1 cellular context compared by ENCODE assay signal in the genomic region with DNA sequence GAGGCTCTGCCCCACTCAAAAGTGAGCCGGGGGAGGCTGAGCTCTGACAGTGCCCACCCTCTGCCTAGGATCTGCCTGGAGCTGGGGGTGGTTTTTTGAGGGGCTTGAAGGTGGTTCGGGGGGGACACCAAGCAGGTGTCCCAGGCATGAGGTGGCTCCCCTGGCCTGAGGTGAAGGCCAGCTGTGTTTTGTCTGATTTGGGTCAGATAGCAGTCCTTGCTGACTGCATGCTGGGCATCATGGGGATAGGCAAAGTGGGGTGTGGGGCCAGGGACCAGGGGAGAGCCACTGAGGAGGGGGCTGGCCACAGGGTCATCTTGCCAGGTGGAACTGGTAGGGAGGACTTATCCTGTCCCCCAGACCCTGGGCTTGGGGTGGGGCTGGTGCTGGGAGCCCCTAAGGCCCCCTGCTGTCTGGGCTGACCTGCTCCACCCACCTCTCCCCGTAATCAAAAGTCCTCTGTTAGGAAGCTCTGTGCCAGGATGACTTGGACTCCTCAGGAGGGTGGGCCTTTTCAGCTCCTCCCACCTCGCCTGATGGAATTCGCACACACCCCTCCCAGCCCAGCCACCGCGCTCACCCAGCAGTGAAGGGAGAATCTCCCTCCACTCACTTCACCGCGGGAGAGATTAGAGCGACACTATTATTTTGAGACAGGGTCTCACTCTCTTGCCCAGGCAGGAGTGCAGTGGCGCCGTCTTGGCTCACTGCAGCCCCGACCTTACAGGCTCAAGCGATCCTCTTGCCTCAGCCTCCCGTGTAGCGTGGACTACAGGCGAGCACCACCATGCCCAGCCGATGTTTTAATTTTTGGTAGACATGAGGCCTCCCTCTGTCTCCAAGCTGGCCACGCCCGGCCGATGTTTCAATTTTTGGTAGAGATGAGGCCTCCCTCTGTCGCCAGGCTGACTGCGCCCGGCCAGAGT.
TF ChIP-seq lines count a peak whose summit lies in the region.

No MANE protein-coding gene starts in this region.

TF ChIP-seq in HepG2, 621 proteins besides CTCF, POLR2A, EP300 and RAD21 (continued from another document and continues in another):
- TF ChIP-seq, protein P1, sequence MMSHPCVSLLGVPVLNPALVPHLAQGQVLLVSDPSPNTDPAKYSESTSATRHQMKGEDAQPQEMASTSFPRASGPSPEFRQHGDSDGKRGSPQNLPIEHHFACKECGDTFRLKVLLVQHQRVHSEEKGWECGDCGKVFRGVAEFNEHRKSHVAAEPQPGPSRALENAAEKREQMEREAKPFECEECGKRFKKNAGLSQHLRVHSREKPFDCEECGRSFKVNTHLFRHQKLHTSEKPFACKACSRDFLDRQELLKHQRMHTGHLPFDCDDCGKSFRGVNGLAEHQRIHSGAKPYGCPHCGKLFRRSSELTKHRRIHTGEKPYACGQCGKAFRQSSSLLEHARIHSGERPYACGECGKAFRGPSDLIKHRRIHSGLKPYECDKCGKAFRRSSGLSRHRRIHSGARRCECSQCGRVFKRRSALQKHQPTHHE (CRISPR knock-in tag; IDR thresholded peaks at IDR 0.05; ENCODE audit: borderline replicate concordance) = no peak
- TF ChIP-seq, protein P2, sequence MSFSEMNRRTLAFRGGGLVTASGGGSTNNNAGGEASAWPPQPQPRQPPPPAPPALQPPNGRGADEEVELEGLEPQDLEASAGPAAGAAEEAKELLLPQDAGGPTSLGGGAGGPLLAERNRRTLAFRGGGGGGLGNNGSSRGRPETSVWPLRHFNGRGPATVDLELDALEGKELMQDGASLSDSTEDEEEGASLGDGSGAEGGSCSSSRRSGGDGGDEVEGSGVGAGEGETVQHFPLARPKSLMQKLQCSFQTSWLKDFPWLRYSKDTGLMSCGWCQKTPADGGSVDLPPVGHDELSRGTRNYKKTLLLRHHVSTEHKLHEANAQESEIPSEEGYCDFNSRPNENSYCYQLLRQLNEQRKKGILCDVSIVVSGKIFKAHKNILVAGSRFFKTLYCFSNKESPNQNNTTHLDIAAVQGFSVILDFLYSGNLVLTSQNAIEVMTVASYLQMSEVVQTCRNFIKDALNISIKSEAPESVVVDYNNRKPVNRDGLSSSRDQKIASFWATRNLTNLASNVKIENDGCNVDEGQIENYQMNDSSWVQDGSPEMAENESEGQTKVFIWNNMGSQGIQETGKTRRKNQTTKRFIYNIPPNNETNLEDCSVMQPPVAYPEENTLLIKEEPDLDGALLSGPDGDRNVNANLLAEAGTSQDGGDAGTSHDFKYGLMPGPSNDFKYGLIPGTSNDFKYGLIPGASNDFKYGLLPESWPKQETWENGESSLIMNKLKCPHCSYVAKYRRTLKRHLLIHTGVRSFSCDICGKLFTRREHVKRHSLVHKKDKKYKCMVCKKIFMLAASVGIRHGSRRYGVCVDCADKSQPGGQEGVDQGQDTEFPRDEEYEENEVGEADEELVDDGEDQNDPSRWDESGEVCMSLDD (CRISPR knock-in tag; IDR thresholded peaks at IDR 0.05; ENCODE audit: borderline replicate concordance) = peak; percentile 44; the same call in 1 of the 2 replicates
- TF ChIP-seq, protein P3, sequence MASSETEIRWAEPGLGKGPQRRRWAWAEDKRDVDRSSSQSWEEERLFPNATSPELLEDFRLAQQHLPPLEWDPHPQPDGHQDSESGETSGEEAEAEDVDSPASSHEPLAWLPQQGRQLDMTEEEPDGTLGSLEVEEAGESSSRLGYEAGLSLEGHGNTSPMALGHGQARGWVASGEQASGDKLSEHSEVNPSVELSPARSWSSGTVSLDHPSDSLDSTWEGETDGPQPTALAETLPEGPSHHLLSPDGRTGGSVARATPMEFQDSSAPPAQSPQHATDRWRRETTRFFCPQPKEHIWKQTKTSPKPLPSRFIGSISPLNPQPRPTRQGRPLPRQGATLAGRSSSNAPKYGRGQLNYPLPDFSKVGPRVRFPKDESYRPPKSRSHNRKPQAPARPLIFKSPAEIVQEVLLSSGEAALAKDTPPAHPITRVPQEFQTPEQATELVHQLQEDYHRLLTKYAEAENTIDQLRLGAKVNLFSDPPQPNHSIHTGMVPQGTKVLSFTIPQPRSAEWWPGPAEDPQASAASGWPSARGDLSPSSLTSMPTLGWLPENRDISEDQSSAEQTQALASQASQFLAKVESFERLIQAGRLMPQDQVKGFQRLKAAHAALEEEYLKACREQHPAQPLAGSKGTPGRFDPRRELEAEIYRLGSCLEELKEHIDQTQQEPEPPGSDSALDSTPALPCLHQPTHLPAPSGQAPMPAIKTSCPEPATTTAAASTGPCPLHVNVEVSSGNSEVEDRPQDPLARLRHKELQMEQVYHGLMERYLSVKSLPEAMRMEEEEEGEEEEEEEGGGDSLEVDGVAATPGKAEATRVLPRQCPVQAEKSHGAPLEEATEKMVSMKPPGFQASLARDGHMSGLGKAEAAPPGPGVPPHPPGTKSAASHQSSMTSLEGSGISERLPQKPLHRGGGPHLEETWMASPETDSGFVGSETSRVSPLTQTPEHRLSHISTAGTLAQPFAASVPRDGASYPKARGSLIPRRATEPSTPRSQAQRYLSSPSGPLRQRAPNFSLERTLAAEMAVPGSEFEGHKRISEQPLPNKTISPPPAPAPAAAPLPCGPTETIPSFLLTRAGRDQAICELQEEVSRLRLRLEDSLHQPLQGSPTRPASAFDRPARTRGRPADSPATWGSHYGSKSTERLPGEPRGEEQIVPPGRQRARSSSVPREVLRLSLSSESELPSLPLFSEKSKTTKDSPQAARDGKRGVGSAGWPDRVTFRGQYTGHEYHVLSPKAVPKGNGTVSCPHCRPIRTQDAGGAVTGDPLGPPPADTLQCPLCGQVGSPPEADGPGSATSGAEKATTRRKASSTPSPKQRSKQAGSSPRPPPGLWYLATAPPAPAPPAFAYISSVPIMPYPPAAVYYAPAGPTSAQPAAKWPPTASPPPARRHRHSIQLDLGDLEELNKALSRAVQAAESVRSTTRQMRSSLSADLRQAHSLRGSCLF (CRISPR knock-in tag; IDR thresholded peaks at IDR 0.05; ENCODE audit: borderline replicate concordance) = no peak
- TF ChIP-seq, protein P4, sequence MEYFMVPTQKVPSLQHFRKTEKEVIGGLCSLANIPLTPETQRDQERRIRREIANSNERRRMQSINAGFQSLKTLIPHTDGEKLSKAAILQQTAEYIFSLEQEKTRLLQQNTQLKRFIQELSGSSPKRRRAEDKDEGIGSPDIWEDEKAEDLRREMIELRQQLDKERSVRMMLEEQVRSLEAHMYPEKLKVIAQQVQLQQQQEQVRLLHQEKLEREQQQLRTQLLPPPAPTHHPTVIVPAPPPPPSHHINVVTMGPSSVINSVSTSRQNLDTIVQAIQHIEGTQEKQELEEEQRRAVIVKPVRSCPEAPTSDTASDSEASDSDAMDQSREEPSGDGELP (IDR thresholded peaks at IDR 0.05; ENCODE audit: borderline replicate concordance, low read depth) = no peak
- TF ChIP-seq SIX1 (CRISPR knock-in tag; IDR thresholded peaks at IDR 0.05; ENCODE audit: borderline replicate concordance) (no peak), GATA4 (IDR thresholded peaks at IDR 0.05; ENCODE audit: borderline replicate concordance, low read depth) (0 out of 2 replicates have a peak, but pooled peaks have one; percentile 18), ZNF7 (CRISPR knock-in tag; IDR thresholded peaks at IDR 0.05) (no peak), ZSCAN25 (CRISPR knock-in tag; IDR thresholded peaks at IDR 0.05) (no peak), TMF1 (CRISPR knock-in tag; IDR thresholded peaks at IDR 0.05; ENCODE audit: low read depth) (no peak), ZKSCAN8 (CRISPR knock-in tag; IDR thresholded peaks at IDR 0.05; ENCODE audit: borderline replicate concordance) (peak; percentile 29; the same call in 1 of the 2 replicates), TBX3 (IDR thresholded peaks at IDR 0.05; ENCODE audit: borderline replicate concordance) (no peak), SCMH1 (CRISPR knock-in tag; IDR thresholded peaks at IDR 0.05; ENCODE audit: borderline replicate concordance) (no peak), NR1H2 (CRISPR knock-in tag; IDR thresholded peaks at IDR 0.05; ENCODE audit: borderline replicate concordance, low read depth) (no peak), HNF4A (CRISPR knock-in tag; IDR thresholded peaks at IDR 0.05) (no peak), SETDB1 (CRISPR knock-in tag; IDR thresholded peaks at IDR 0.05; ENCODE audit: borderline replicate concordance) (no peak), BHLHE40 (IDR thresholded peaks at IDR 0.05; ENCODE audit: low read length) (no peak), NR2C2 (CRISPR knock-in tag; IDR thresholded peaks at IDR 0.05; ENCODE audit: borderline replicate concordance) (no peak; the same call in 1 of the 2 replicates), TAF1 (CRISPR knock-in tag; IDR thresholded peaks at IDR 0.05) (peak; percentile 54; the same call in 1 of the 2 replicates), FOXM1 (CRISPR knock-in tag; IDR thresholded peaks at IDR 0.05) (no peak), IRF2 (CRISPR knock-in tag; IDR thresholded peaks at IDR 0.05) (0 out of 2 replicates have a peak, but pooled peaks have one; percentile 15), NFE2 (CRISPR knock-in tag; IDR thresholded peaks at IDR 0.05) (no peak), ZNF616 (CRISPR knock-in tag; IDR thresholded peaks at IDR 0.05; ENCODE audit: low read depth) (0 out of 2 replicates have a peak, but pooled peaks have one; percentile 75), PAX8 (CRISPR knock-in tag; IDR thresholded peaks at IDR 0.05; ENCODE audit: borderline replicate concordance) (no peak), ZNF780A (CRISPR knock-in tag; IDR thresholded peaks at IDR 0.05) (no peak), HIVEP1 (CRISPR knock-in tag; IDR thresholded peaks at IDR 0.05) (no peak)
- TF ChIP-seq, protein P5, sequence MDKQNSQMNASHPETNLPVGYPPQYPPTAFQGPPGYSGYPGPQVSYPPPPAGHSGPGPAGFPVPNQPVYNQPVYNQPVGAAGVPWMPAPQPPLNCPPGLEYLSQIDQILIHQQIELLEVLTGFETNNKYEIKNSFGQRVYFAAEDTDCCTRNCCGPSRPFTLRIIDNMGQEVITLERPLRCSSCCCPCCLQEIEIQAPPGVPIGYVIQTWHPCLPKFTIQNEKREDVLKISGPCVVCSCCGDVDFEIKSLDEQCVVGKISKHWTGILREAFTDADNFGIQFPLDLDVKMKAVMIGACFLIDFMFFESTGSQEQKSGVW (CRISPR knock-in tag; IDR thresholded peaks at IDR 0.05; ENCODE audit: borderline replicate concordance) = no peak
- TF ChIP-seq, protein P6, sequence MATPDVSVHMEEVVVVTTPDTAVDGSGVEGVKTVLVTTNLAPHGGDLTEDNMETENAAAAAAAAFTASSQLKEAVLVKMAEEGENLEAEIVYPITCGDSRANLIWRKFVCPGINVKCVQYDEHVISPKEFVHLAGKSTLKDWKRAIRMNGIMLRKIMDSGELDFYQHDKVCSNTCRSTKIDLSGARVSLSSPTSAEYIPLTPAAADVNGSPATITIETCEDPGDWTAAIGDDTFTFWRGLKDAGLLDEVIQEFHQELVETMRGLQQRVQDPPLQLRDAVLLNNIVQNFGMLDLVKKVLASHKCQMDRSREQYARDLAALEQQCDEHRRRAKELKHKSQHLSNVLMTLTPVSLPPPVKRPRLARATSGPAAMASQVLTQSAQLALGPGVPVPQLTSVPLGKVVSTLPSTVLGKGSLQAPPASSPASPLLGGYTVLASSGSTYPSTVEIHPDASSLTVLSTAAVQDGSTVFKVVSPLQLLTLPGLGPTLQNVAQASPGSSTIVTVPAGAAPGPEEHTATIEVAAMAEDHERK (CRISPR knock-in tag; IDR thresholded peaks at IDR 0.05; ENCODE audit: low read depth) = no peak
- TF ChIP-seq, protein P7, sequence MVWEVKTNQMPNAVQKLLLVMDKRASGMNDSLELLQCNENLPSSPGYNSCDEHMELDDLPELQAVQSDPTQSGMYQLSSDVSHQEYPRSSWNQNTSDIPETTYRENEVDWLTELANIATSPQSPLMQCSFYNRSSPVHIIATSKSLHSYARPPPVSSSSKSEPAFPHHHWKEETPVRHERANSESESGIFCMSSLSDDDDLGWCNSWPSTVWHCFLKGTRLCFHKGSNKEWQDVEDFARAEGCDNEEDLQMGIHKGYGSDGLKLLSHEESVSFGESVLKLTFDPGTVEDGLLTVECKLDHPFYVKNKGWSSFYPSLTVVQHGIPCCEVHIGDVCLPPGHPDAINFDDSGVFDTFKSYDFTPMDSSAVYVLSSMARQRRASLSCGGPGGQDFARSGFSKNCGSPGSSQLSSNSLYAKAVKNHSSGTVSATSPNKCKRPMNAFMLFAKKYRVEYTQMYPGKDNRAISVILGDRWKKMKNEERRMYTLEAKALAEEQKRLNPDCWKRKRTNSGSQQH (CRISPR knock-in tag; IDR thresholded peaks at IDR 0.05; ENCODE audit: low read depth) = no peak
- TF ChIP-seq, protein P8, sequence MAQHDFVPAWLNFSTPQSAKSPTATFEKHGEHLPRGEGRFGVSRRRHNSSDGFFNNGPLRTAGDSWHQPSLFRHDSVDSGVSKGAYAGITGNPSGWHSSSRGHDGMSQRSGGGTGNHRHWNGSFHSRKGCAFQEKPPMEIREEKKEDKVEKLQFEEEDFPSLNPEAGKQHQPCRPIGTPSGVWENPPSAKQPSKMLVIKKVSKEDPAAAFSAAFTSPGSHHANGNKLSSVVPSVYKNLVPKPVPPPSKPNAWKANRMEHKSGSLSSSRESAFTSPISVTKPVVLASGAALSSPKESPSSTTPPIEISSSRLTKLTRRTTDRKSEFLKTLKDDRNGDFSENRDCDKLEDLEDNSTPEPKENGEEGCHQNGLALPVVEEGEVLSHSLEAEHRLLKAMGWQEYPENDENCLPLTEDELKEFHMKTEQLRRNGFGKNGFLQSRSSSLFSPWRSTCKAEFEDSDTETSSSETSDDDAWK (CRISPR knock-in tag; IDR thresholded peaks at IDR 0.05) = no peak
- TF ChIP-seq, protein P9, sequence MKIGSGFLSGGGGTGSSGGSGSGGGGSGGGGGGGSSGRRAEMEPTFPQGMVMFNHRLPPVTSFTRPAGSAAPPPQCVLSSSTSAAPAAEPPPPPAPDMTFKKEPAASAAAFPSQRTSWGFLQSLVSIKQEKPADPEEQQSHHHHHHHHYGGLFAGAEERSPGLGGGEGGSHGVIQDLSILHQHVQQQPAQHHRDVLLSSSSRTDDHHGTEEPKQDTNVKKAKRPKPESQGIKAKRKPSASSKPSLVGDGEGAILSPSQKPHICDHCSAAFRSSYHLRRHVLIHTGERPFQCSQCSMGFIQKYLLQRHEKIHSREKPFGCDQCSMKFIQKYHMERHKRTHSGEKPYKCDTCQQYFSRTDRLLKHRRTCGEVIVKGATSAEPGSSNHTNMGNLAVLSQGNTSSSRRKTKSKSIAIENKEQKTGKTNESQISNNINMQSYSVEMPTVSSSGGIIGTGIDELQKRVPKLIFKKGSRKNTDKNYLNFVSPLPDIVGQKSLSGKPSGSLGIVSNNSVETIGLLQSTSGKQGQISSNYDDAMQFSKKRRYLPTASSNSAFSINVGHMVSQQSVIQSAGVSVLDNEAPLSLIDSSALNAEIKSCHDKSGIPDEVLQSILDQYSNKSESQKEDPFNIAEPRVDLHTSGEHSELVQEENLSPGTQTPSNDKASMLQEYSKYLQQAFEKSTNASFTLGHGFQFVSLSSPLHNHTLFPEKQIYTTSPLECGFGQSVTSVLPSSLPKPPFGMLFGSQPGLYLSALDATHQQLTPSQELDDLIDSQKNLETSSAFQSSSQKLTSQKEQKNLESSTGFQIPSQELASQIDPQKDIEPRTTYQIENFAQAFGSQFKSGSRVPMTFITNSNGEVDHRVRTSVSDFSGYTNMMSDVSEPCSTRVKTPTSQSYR (CRISPR knock-in tag; IDR thresholded peaks at IDR 0.05; ENCODE audit: borderline replicate concordance) = no peak
